ENCODE assay signal across 14 cellular contexts in the genomic region with DNA sequence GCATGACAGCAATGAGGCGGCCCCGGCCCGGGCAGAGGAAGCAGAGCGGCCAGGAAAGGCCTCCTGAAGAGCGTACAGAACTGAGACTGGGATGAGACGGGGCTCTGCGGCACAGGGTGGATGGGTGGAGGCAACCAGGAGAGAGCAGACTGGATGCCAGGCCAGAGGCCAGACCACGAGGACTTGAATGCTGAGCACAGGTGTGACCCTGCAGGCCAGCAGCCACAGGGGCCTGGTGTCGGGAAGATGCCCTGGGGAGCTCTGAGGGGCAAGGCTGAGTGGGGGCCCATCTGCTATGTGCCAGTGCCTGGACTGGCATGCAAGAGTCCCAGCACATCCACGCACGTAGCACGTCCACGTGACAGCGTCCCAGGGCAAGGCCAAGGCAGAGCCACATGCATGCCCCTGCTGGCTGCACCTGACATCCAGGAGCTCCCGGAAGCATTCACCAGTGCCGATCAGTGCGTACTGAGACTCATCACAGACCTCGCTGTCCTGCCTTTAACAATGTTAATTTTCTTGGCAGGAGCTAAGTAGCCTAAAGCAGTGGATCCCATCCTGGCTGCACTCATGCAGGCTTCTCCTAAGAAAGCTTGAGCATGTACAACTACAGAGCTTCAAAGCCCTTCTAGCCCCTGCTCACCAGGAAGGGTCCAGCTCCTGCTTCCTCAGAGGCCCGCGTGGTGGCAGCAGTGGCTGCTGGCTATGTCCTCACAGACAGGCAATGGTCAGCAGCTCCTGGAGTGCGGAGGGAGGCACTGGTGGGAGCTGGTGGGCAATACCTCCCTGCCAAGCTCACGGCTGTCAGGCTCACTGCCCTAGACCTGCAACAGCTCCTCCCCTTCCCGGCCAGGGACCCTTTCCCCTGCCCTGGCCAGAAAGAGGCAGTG. TPM values are rescaled to one million over a fixed set of nuclear protein-coding genes. Genes with fewer than 3 reads are reported as not detected.
A peak's percentile ranks its signal among the peaks of the same experiment; 100 is the strongest.
DNase-seq lines count a peak whose midpoint lies in the region; ATAC-seq and TF ChIP-seq lines count a peak whose summit lies in the region.
"Had no signal": no experiment of that assay in that cellular context is flagged by ENCODE, and none has a peak within 500 bp of the region (broad histone marks: within the 10 kb centered on the region; RNA-seq: fewer than 3 reads in every experiment).

No MANE protein-coding gene starts in this region.

- peaks cover 20% of the 10 kb centered on the region for H3K4me1 ChIP-seq in RWPE2 (ENCODE audit: insufficient read depth, poor library complexity, severe bottlenecking)

- peaks cover 2% of the 10 kb centered on the region for H3K9me3 Mint-ChIP-seq in glutamatergic neuron (ENCODE audit: unreplicated experiment)
- no peaks in the 10 kb centered on the region for H3K9me3 Mint-ChIP-seq in activated CD8-positive, alpha-beta T cell treated with anti-CD3 and anti-CD28 coated beads for 36 hours
- H3K9me3 Mint-ChIP-seq: activated T-cell treated with anti-CD3 and anti-CD28 coated beads, Interleukin-2, amount 50 U/mL, for 24 hours had no signal

- TF ChIP-seq CTCF in RWPE2 (IDR thresholded peaks at IDR 0.05; ENCODE audit: poor library complexity, severe bottlenecking) (no peak), glutamatergic neuron (IDR thresholded peaks at IDR 0.05; ENCODE audit: partially characterized antibody, unreplicated experiment) (no peak)
- TF ChIP-seq CTCF in activated CD8-positive, alpha-beta T cell treated with anti-CD3 and anti-CD28 coated beads for 36 hours (IDR thresholded peaks at IDR 0.05): no peak

- no peaks in the 10 kb centered on the region for H3K36me3 ChIP-seq in RWPE2 (ENCODE audit: low read depth)

- DNase-seq in ELF-1 (ENCODE audit: low read depth, low spot score) (peak; percentile 56), RWPE2 (ENCODE audit: low spot score) (peak; percentile 48), glutamatergic neuron (peak; percentile 4), posterior cingulate gyrus (peak in 7 of 10 donors; percentile 30 to 95 (median 72))
- no peak for DNase-seq in activated CD8-positive, alpha-beta T cell treated with anti-CD3 and anti-CD28 coated beads for 36 hours
- DNase-seq: activated T-cell treated with anti-CD3 and anti-CD28 coated beads, Interleukin-2, amount 50 U/mL, for 24 hours; COR-L47; NCI-H524 treated with DMSO at 0.1 percent for 48 hours; SIG-M5 had no signal

- POLR2A ChIA-PET in activated CD8-positive, alpha-beta T cell treated with anti-CD3 and anti-CD28 coated beads for 36 hours (lab: Charles Lee): no interaction called here

- H3K27ac Mint-ChIP-seq in glutamatergic neuron (ENCODE audit: unreplicated experiment): no peak overlapping the region
- H3K27ac Mint-ChIP-seq in activated CD8-positive, alpha-beta T cell treated with anti-CD3 and anti-CD28 coated beads for 36 hours: no peak overlapping the region
- H3K27ac Mint-ChIP-seq: activated T-cell treated with anti-CD3 and anti-CD28 coated beads, Interleukin-2, amount 50 U/mL, for 24 hours had no signal

- H3K4me3 Mint-ChIP-seq in glutamatergic neuron (ENCODE audit: unreplicated experiment): no peak overlapping the region
- H3K4me3 Mint-ChIP-seq in activated CD8-positive, alpha-beta T cell treated with anti-CD3 and anti-CD28 coated beads for 36 hours: no peak overlapping the region
- H3K4me3 Mint-ChIP-seq: activated T-cell treated with anti-CD3 and anti-CD28 coated beads, Interleukin-2, amount 50 U/mL, for 24 hours had no signal

- H3K27me3 Mint-ChIP-seq in glutamatergic neuron (ENCODE audit: unreplicated experiment): peaks cover 21% of the 10 kb centered on the region
- H3K27me3 Mint-ChIP-seq in activated CD8-positive, alpha-beta T cell treated with anti-CD3 and anti-CD28 coated beads for 36 hours: no peaks in the 10 kb centered on the region
- H3K27me3 Mint-ChIP-seq: activated T-cell treated with anti-CD3 and anti-CD28 coated beads, Interleukin-2, amount 50 U/mL, for 24 hours had no signal

- no peak overlapping the region for H3K27ac ChIP-seq in RWPE2 (ENCODE audit: poor library complexity, severe bottlenecking)

- no peaks in the 10 kb centered on the region for H3K9me3 ChIP-seq in RWPE2 (ENCODE audit: severe bottlenecking)
- H3K9me3 ChIP-seq: mucosa of descending colon had no signal

- H3K27me3 ChIP-seq in RWPE2 (ENCODE audit: insufficient read depth, poor library complexity, severe bottlenecking): no peaks in the 10 kb centered on the region

- H3K36me3 Mint-ChIP-seq in glutamatergic neuron (ENCODE audit: unreplicated experiment): no peaks in the 10 kb centered on the region
- H3K36me3 Mint-ChIP-seq in activated CD8-positive, alpha-beta T cell treated with anti-CD3 and anti-CD28 coated beads for 36 hours (ENCODE audit: low read depth): no peaks in the 10 kb centered on the region

- peaks cover 3% of the 10 kb centered on the region for H3K4me1 Mint-ChIP-seq in glutamatergic neuron (ENCODE audit: low read depth, unreplicated experiment)
- H3K4me1 Mint-ChIP-seq in activated CD8-positive, alpha-beta T cell treated with anti-CD3 and anti-CD28 coated beads for 36 hours (ENCODE audit: low read depth): no peaks in the 10 kb centered on the region

- H3K4me3 ChIP-seq in RWPE2 (ENCODE audit: severe bottlenecking): no peak overlapping the region
- H3K4me3 ChIP-seq: mucosa of descending colon had no signal

- no peak for ATAC-seq in RWPE2 (ENCODE audit: low read depth)
- ATAC-seq in activated CD8-positive, alpha-beta T cell treated with anti-CD3 and anti-CD28 coated beads for 36 hours: no peak
- no peak for ATAC-seq in HG02610 (IDR thresholded peaks at IDR 0.05; ENCODE audit: unreplicated experiment)
- no peak for ATAC-seq in HG02938 (IDR thresholded peaks at IDR 0.05; ENCODE audit: unreplicated experiment)
- ATAC-seq in HG02973 (IDR thresholded peaks at IDR 0.05; ENCODE audit: unreplicated experiment): no peak
- ATAC-seq: mucosa of descending colon, sciatic nerve had no signal

- CTCF ChIA-PET in activated CD8-positive, alpha-beta T cell treated with anti-CD3 and anti-CD28 coated beads for 36 hours (lab: Charles Lee): no interaction called here

- intact Hi-C loops in posterior cingulate gyrus (cut with DNase I): no loop called here
- intact Hi-C loops in activated CD8-positive, alpha-beta T cell treated with anti-CD3 and anti-CD28 coated beads for 36 hours (cut with micrococcal nuclease): no loop called here

RNA-seq across cellular contexts. Expression of a gene that starts 18.0 kb away (rescaled TPM):
- total RNA-seq in glutamatergic neuron (ENCODE audit: unreplicated experiment): 8.0 TPM
- not detected for total RNA-seq in activated CD8-positive, alpha-beta T cell treated with anti-CD3 and anti-CD28 coated beads for 36 hours
